In the genomic region with DNA sequence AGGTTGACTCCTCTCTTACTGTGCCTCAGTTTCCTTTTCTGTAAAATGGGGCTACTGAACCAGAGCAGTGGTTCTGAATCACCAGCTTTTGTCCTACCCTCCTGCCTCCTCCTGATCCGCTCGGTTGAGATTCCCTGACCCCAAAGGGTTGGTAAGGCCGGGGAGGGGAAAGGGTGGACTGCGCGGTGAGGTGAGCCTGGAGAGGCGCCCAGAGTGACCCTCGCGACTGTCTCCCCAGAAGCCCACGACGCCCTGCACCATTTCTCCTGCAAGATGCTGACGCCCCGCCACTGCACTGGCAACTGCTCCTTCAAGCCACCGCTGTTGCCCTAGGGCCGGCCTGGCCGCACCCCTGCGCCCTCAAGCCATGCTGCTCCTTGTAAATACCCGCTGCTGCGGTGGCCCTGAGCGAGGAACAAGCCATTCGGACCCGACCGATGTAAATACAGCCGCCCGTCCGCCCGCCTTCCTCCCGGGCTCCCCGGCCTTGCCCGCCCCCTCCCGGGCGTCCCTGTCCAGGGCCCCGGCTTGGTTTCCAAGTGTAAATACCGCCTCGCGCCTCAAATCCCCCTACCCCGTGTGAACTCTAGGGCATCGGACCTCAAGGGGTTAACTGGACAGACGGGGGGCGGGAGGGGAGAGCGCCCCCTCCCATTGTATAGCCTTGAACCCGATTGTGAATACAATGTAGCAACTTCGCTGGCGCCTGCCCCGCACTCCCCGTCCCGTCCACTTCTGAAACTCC, we compare ENCODE assay signal across 8 cellular contexts. TPM values are rescaled to one million over a fixed set of nuclear protein-coding genes. Genes with fewer than 3 reads are reported as not detected.
DNase-seq lines count a peak whose midpoint lies in the region; ATAC-seq and TF ChIP-seq lines count a peak whose summit lies in the region.

No MANE protein-coding gene starts in this region.

- peaks cover 0 to 7% (median 0%) of the 10 kb centered on the region in 8 donors for H3K9me3 Mint-ChIP-seq in CD4-positive, alpha-beta memory T cell

- peak overlapping the region in 1 of 7 donors; percentile 91 for H3K27ac Mint-ChIP-seq in CD4-positive, alpha-beta memory T cell

- peak overlapping the region; percentile 35 to 47 for H3K4me3 ChIP-seq in CD4-positive, alpha-beta memory T cell (ENCODE audit: low read length in 2 of 2)
- peak overlapping the region; percentile 10 for H3K4me3 ChIP-seq in cardiac muscle cell

- H3K9me3 ChIP-seq in CD4-positive, alpha-beta memory T cell (ENCODE audit: control insufficient read depth in 1 of 2, low read length in 2 of 2) = no peaks in the 10 kb centered on the region
- no peaks in the 10 kb centered on the region for H3K9me3 ChIP-seq in cardiac muscle cell (ENCODE audit: low read depth)

- H3K27me3 ChIP-seq in CD4-positive, alpha-beta memory T cell (ENCODE audit: insufficient read depth, low read length) = peaks cover 50% of the 10 kb centered on the region
- H3K27me3 ChIP-seq in cardiac muscle cell = peaks cover 100% of the 10 kb centered on the region

- no peaks in the 10 kb centered on the region for H3K36me3 Mint-ChIP-seq in CD4-positive, alpha-beta memory T cell

- TF ChIP-seq CTCF in cardiac muscle cell (IDR thresholded peaks at IDR 0.05; ENCODE audit: low read depth, low read length) = peak; percentile 49

- H3K4me1 Mint-ChIP-seq in CD4-positive, alpha-beta memory T cell = peaks cover 25 to 86% (median 47%) of the 10 kb centered on the region in 4 donors

- H3K4me3 Mint-ChIP-seq in CD4-positive, alpha-beta memory T cell = peak overlapping the region; percentile 83 to 95 (median 88)

- H3K27ac ChIP-seq in CD4-positive, alpha-beta memory T cell (ENCODE audit: low read depth, low read length) = no peak overlapping the region
- H3K27ac ChIP-seq in cardiac muscle cell = no peak overlapping the region

- H3K4me1 ChIP-seq in CD4-positive, alpha-beta memory T cell (ENCODE audit: insufficient read depth, low read length) = peaks cover 61% of the 10 kb centered on the region
- H3K4me1 ChIP-seq in cardiac muscle cell (ENCODE audit: low read depth) = peaks cover 18% of the 10 kb centered on the region

- H3K27me3 Mint-ChIP-seq in CD4-positive, alpha-beta memory T cell = peaks cover 43 to 50% of the 10 kb centered on the region in 2 donors

- POLR2A ChIA-PET in CD4-positive, alpha-beta memory T cell (lab: Charles Lee; ENCODE audit: partially characterized antibody) = interaction anchor here (1.4 to 2.6 kb wide), 4 partner anchors 7 to 50 kb away, joined by 3 to 16 read pairs (median 5); partner anchors contain the start of gene SKOR1

- ATAC-seq in sciatic nerve (peak; percentile 29), GM19035 (IDR thresholded peaks at IDR 0.05; ENCODE audit: unreplicated experiment) (no peak), GM19351 (IDR thresholded peaks at IDR 0.05; ENCODE audit: unreplicated experiment) (no peak)

- peak in 1 of 5 donors; percentile 39 for DNase-seq in CD4-positive, alpha-beta memory T cell
- DNase-seq in HuH-7.5 (ENCODE audit: low spot score) (peak; percentile 99), cardiac muscle cell (ENCODE audit: low read depth in 1 of 2, low spot score in 1 of 2) (peak; percentile 47 to 72), sciatic nerve (ENCODE audit: low spot score) (peak; percentile 57), DMS 273 (lab: John Stamatoyannopoulos, UW; ENCODE audit: unreplicated experiment) (no peak)
- peak; percentile 41 for DNase-seq in activated CD8-positive, alpha-beta memory T cell treated with anti-CD3 and anti-CD28 coated beads, Interleukin-2, amount 50 U/mL, for 4 hours

- intact Hi-C loops in CD4-positive, alpha-beta memory T cell (cut with micrococcal nuclease) = loop anchor here (10.0 kb wide), 1 partner anchor 1129 kb away; the partner anchor contains the start of gene SMAD6
- intact Hi-C loops in sciatic nerve (cut with DNase I) = no loop called here

- H3K36me3 ChIP-seq in CD4-positive, alpha-beta memory T cell (ENCODE audit: insufficient read depth, low read length) = no peaks in the 10 kb centered on the region
- H3K36me3 ChIP-seq in cardiac muscle cell = no peaks in the 10 kb centered on the region

- CTCF ChIA-PET in CD4-positive, alpha-beta memory T cell (lab: Charles Lee; ENCODE audit: partially characterized antibody) = interaction anchor here (1.0 to 2.7 kb wide), 5 partner anchors 8 to 377 kb away, joined by 3 to 15 read pairs (median 4); partner anchors contain the start of gene C15orf61

RNA-seq across cellular contexts. Expression of gene RNU6-1, which starts 6.2 kb away (rescaled TPM):
- total RNA-seq in CD4-positive, alpha-beta memory T cell = not detected
- not detected for polyA plus RNA-seq in CD4-positive, alpha-beta memory T cell
- total RNA-seq in cardiac muscle cell (not detected in 2 replicates), sciatic nerve (not detected)
- polyA plus RNA-seq in cardiac muscle cell = not detected in 2 replicates

RNA-seq across cellular contexts. Expression of gene SKOR1, which starts 8.4 kb away (rescaled TPM):
- total RNA-seq in CD4-positive, alpha-beta memory T cell = under 1 TPM; 0.30 to 0.38 TPM
- polyA plus RNA-seq in CD4-positive, alpha-beta memory T cell = under 1 TPM in 1 of 2 donors, not detected in 1; 0.09 TPM
- total RNA-seq in cardiac muscle cell (0.85 and 1.1 TPM in 2 replicates), sciatic nerve (1.3 TPM)
- polyA plus RNA-seq in cardiac muscle cell = 0.24 TPM in 1 of 2 replicates, not detected in the other
